Comparison of ENCODE assay signal across 9 cellular contexts in genomic region chr14:78902010-78902623, GRCh38.
A peak's percentile ranks its signal among the peaks of the same experiment; 100 is the strongest.
DNase-seq lines count a peak whose midpoint lies in the region; ATAC-seq, FAIRE-seq and TF ChIP-seq lines count a peak whose summit lies in the region.
"Had no signal": no experiment of that assay in that cellular context is flagged by ENCODE, and none has a peak within 500 bp of the region (broad histone marks: within the 10 kb centered on the region; RNA-seq: fewer than 3 reads in every experiment).

No MANE protein-coding gene starts in this region.

- H3K27ac ChIP-seq in GM12878 (ENCODE audit: control insufficient read depth, insufficient read depth) (no peak overlapping the region), mesenchymal stem cell (ENCODE audit: low read length, poor library complexity, severe bottlenecking) (no peak overlapping the region)

- no peak for TF ChIP-seq RAD21 in GM12878 (IDR thresholded peaks at IDR 0.05; ENCODE audit: insufficient read depth, low read depth, low read length)

- TF ChIP-seq EP300 in GM12878 (IDR thresholded peaks at IDR 0.05; ENCODE audit: borderline replicate concordance in 1 of 2, control insufficient read depth in 1 of 2, low read depth in 2 of 2, low read length in 2 of 2), result no peak

- H3K27me3 ChIP-seq in GM12878 (replicated peaks in 1 of 2; ENCODE audit: control insufficient read depth in 2 of 2, insufficient read depth in 2 of 2, low read length in 1 of 2), result no peaks in the 10 kb centered on the region
- H3K27me3 ChIP-seq in mesenchymal stem cell (ENCODE audit: control insufficient read depth in 1 of 2, insufficient read depth in 1 of 2, low read length in 2 of 2), result no peaks in the 10 kb centered on the region

- no peak overlapping the region for H2BK15ac ChIP-seq in mesenchymal stem cell (ENCODE audit: low read depth, poor library complexity, severe bottlenecking)

- H3K18ac ChIP-seq in mesenchymal stem cell (ENCODE audit: low read depth in 1 of 2, low read length in 2 of 2), result no peak overlapping the region

- no peak overlapping the region for H2BK120ac ChIP-seq in mesenchymal stem cell (ENCODE audit: low read depth, low read length)

- POLR2A ChIA-PET in GM12878 (lab: Charles Lee), result no interaction called here

- no peak overlapping the region for H2BK5ac ChIP-seq in mesenchymal stem cell (ENCODE audit: low read depth, low read length, poor library complexity, severe bottlenecking)

- ATAC-seq in left cardiac atrium (no peak), left ventricle myocardium superior (no peak), GM12878 (peak; percentile 48; the same call in 1 of the 3 replicates), esophagus mucosa (no peak)

- TF ChIP-seq CTCF in GM12878 (IDR thresholded peaks at IDR 0.05 in 2 of 3, conservative IDR thresholded peaks at IDR 0.05 in 1 of 3; ENCODE audit: control insufficient read depth in 2 of 3, extremely low read depth in 1 of 3, insufficient read depth in 1 of 3, low read depth in 3 of 3, low read length in 3 of 3), result peak; percentile 50 to 60 (median 53); a peak in 5 of 6 replicates

- H4K8ac ChIP-seq in mesenchymal stem cell (ENCODE audit: low read length), result no peak overlapping the region

- RAD21 ChIA-PET in GM12878 (lab: Charles Lee; ENCODE audit: unreplicated experiment), result no interaction called here

- in situ Hi-C loops in GM12878 (cut with MboI), result no loop called here

- DNase-seq in left cardiac atrium (peak; percentile 21), left ventricle myocardium superior (no peak), NCI-H1436 (lab: John Stamatoyannopoulos, UW) (peak; percentile 68), GM12878 (ENCODE audit: low read depth, low spot score) (no peak), mesenchymal stem cell (peak; percentile 19), HPDE6-E6E7 (ENCODE audit: extremely low spot score) (no peak), NOMO-1 treated with dmso at 0.1 percent for 144 hours (lab: John Stamatoyannopoulos, UW; ENCODE audit: unreplicated experiment) (no peak)

- H3K9ac ChIP-seq in GM12878 (ENCODE audit: control insufficient read depth, insufficient read depth, low read length) (no peak overlapping the region), mesenchymal stem cell (ENCODE audit: low read length) (no peak overlapping the region)

- H3K4me3 ChIP-seq in GM12878 (no peak overlapping the region), mesenchymal stem cell (ENCODE audit: insufficient read depth in 1 of 2, low read depth in 1 of 2, low read length in 2 of 2) (no peak overlapping the region)
- H3K4me3 ChIP-seq: HAP-1 had no signal

- H3K4me2 ChIP-seq in GM12878 (ENCODE audit: control insufficient read depth, insufficient read depth) (no peak overlapping the region), mesenchymal stem cell (ENCODE audit: low read length, poor library complexity, severe bottlenecking) (no peak overlapping the region)

- no peaks in the 10 kb centered on the region for H4K20me1 ChIP-seq in GM12878 (ENCODE audit: control insufficient read depth, insufficient read depth)

- SMC1A ChIA-PET in GM12878 (lab: Charles Lee; ENCODE audit: uncharacterized antibody, unreplicated experiment), result interaction anchor here (0.7 kb wide), 1 partner anchor 144 kb away, joined by 3 read pairs; no protein-coding TSS in a partner anchor

- no TSS peak for BruUV-seq in GM12878 (replicated peaks; lab: Mats Ljungman, UMichigan)

- H2BK12ac ChIP-seq in mesenchymal stem cell (ENCODE audit: low read length in 2 of 2), result no peak overlapping the region

- no peaks in the 10 kb centered on the region for H3K79me2 ChIP-seq in GM12878 (ENCODE audit: control insufficient read depth, insufficient read depth, low read length)

- no peak for TF ChIP-seq POLR2A in GM12878 (IDR thresholded peaks at IDR 0.05; ENCODE audit: low read depth, low read length)

- no peaks in the 10 kb centered on the region for H3K79me1 ChIP-seq in mesenchymal stem cell (replicated peaks; ENCODE audit: low read length, poor library complexity, severe bottlenecking)

- no peak overlapping the region for H3K14ac ChIP-seq in mesenchymal stem cell (ENCODE audit: low read length in 2 of 2)

- no peak overlapping the region for H4K91ac ChIP-seq in mesenchymal stem cell (ENCODE audit: low read length)

- H3K9me3 ChIP-seq in GM12878 (replicated peaks; ENCODE audit: control insufficient read depth, insufficient read depth, low read length), result no peaks in the 10 kb centered on the region
- no peaks in the 10 kb centered on the region for H3K9me3 ChIP-seq in mesenchymal stem cell (ENCODE audit: control insufficient read depth, low read length)
- H3K9me3 ChIP-seq: HAP-1 had no signal

- H3K4ac ChIP-seq in mesenchymal stem cell (ENCODE audit: low read depth in 1 of 2, low read length in 2 of 2), result no peak overlapping the region

- H3K4me1 ChIP-seq in GM12878 (ENCODE audit: control insufficient read depth, insufficient read depth, low read length) (no peaks in the 10 kb centered on the region), mesenchymal stem cell (ENCODE audit: control insufficient read depth, insufficient read depth, low read depth, low read length) (no peaks in the 10 kb centered on the region)
- H3K4me1 ChIP-seq: HAP-1 had no signal

- peak; percentile 61 for FAIRE-seq in GM12878 (lab: Jason Lieb, UNC)

- CTCF ChIA-PET in GM12878 (lab: Yijun Ruan, JAX), result interaction anchor here (0.6 to 2.8 kb wide), 10 partner anchors 8 to 599 kb away, joined by 3 to 9 read pairs (median 4); no protein-coding TSS in a partner anchor

- H3K36me3 ChIP-seq in GM12878 (ENCODE audit: control insufficient read depth in 2 of 2, insufficient read depth in 2 of 2, low read length in 1 of 2) (no peaks in the 10 kb centered on the region), mesenchymal stem cell (ENCODE audit: control insufficient read depth in 1 of 2, insufficient read depth in 2 of 2, low read depth in 1 of 2, low read length in 2 of 2) (no peaks in the 10 kb centered on the region)
- H3K36me3 ChIP-seq: HAP-1 had no signal

- H2AFZ ChIP-seq in GM12878 (ENCODE audit: control insufficient read depth, low read depth, low read length) (no peak overlapping the region), mesenchymal stem cell (ENCODE audit: low read depth, low read length) (no peak overlapping the region)

- 0% methylated on average over 5 of the region's 5 CpGs for WGBS in GM12878 (ENCODE audit: insufficient coverage, insufficient replicate concordance, low lambda C conversion rate, missing lambda C conversion rate)
- WGBS in mesenchymal stem cell, result 73% methylated on average over 2 of the region's 5 CpGs

- H2AK5ac ChIP-seq in mesenchymal stem cell (ENCODE audit: low read length, severe bottlenecking), result no peak overlapping the region

- no peak overlapping the region for H3K23ac ChIP-seq in mesenchymal stem cell (ENCODE audit: low read length in 2 of 2)

- intact Hi-C loops in left cardiac atrium (cut with DNase I) (no loop called here), left ventricle myocardium superior (cut with micrococcal nuclease) (no loop called here), GM12878 (cut with micrococcal nuclease; ENCODE audit: unreplicated experiment) (no loop called here)

TF ChIP-seq in GM12878, 131 proteins besides CTCF, POLR2A, EP300 and RAD21 (continues in another document):
- TF ChIP-seq CHD4 (IDR thresholded peaks at IDR 0.05) (no peak), ESRRA (IDR thresholded peaks at IDR 0.05; ENCODE audit: low read length) (no peak), ZBTB11 (CRISPR knock-in tag; IDR thresholded peaks at IDR 0.05) (no peak), CREB1 (IDR thresholded peaks at IDR 0.05; ENCODE audit: low read depth) (no peak), SREBF2 (IDR thresholded peaks at IDR 0.05; ENCODE audit: low read length) (no peak), RAD51 (IDR thresholded peaks at IDR 0.05) (no peak), ZNF274 (IDR thresholded peaks at IDR 0.05; ENCODE audit: insufficient read depth, insufficient read length) (no peak)

Comparison
In these comparisons a context has a peak if more than half of its experiments do, and no peak if none do; other contexts are left out.
1. DNase-seq: peak in left cardiac atrium (single experiment), NCI-H1436 (single experiment) and mesenchymal stem cell (single experiment); none in left ventricle myocardium superior (single experiment), GM12878 (single experiment), HPDE6-E6E7 (single experiment) and NOMO-1 treated with dmso at 0.1 percent for 144 hours (single experiment).